18 cellular contexts compared by ENCODE assay signal in genomic region chr12:6030081-6030480, GRCh38.
DNase-seq lines count a peak whose midpoint lies in the region; ATAC-seq, FAIRE-seq and TF ChIP-seq lines count a peak whose summit lies in the region.
"Had no signal": no experiment of that assay in that cellular context is flagged by ENCODE, and none has a peak within 500 bp of the region (broad histone marks: within the 10 kb centered on the region; RNA-seq: fewer than 3 reads in every experiment).

No MANE protein-coding gene starts in this region.

- no peak overlapping the region for H2AK5ac ChIP-seq in H9 (ENCODE audit: insufficient read length, low read length)

- H3K9me3 ChIP-seq in A549 (0 out of 3 replicates have a peak, but pooled peaks cover 5% of the 10 kb centered on the region), H9 (ENCODE audit: control insufficient read depth, low read depth, low read length) (no peaks in the 10 kb centered on the region), endodermal cell (ENCODE audit: control insufficient read depth, low read length) (peaks cover 18% of the 10 kb centered on the region)

- H3K4me1 ChIP-seq in A549 (no peaks in the 10 kb centered on the region), H9 (ENCODE audit: insufficient read depth, low read length) (no peaks in the 10 kb centered on the region), endodermal cell (ENCODE audit: control insufficient read depth, insufficient read depth, low read length) (no peaks in the 10 kb centered on the region)

- TF ChIP-seq POLR2A in A549 (IDR thresholded peaks at IDR 0.05; ENCODE audit: low read length), result no peak

- TF ChIP-seq EP300 in A549 (IDR thresholded peaks at IDR 0.05), result no peak

- peaks cover 52% of the 10 kb centered on the region for H3K36me3 ChIP-seq in endodermal cell (ENCODE audit: control insufficient read depth, insufficient read depth, low read length)

- H3K9me3 Mint-ChIP-seq in H9, result peaks cover 9 to 10% of the 10 kb centered on the region in 2 experiments; a peak in 3 of 5 replicates
- H3K9me3 Mint-ChIP-seq in endodermal cell, result peaks cover 24% of the 10 kb centered on the region

- no peak overlapping the region for H2BK120ac ChIP-seq in H9 (ENCODE audit: low read depth, low read length, poor library complexity, severe bottlenecking)

- H3K23me2 ChIP-seq in H9 (ENCODE audit: insufficient read length, low read depth, low read length, poor library complexity, severe bottlenecking), result no peaks in the 10 kb centered on the region

- no peak overlapping the region for H2BK20ac ChIP-seq in H9 (ENCODE audit: low read depth, low read length, poor library complexity, severe bottlenecking)

- H3K4me1 Mint-ChIP-seq in H9, result peaks cover 0 to 7% of the 10 kb centered on the region in 2 experiments; a peak in 1 of 4 replicates
- no peaks in the 10 kb centered on the region for H3K4me1 Mint-ChIP-seq in endodermal cell
- H3K4me1 Mint-ChIP-seq: CD14-positive monocyte, IgD-negative memory B cell had no signal

- DNase-seq in A549 (ENCODE audit: low read depth in 1 of 2, low spot score in 1 of 2) (no peak), H9 (peak; percentile 21), endodermal cell (peak; percentile 35), islet precursor cell (peak; percentile 41), ACHN (no peak), NCI-H526 (lab: John Stamatoyannopoulos, UW) (no peak), hypothalamus (lab: John Stamatoyannopoulos, UW) (no peak)
- DNase-seq: COR-L47, DMS153, DMS79 treated with DMSO at 0.1 percent for 48 hours, EL had no signal

- H3K27me3 Mint-ChIP-seq in H9 (ENCODE audit: low read depth), result peaks cover 4% of the 10 kb centered on the region
- H3K27me3 Mint-ChIP-seq in endodermal cell (ENCODE audit: insufficient read depth), result no peaks in the 10 kb centered on the region

- POLR2A ChIA-PET in A549 (lab: Yijun Ruan, JAX), result no interaction called here

- no peak overlapping the region for H3K4me3 ChIP-seq in A549
- H3K4me3 ChIP-seq in endodermal cell (ENCODE audit: low read length), result no peak overlapping the region

- H3K27me3 ChIP-seq in H9 (ENCODE audit: insufficient read depth, low read length) (no peaks in the 10 kb centered on the region), endodermal cell (ENCODE audit: control insufficient read depth, insufficient read depth, low read length, poor library complexity, severe bottlenecking) (no peaks in the 10 kb centered on the region)

- H3K4ac ChIP-seq in H9 (ENCODE audit: low read depth, low read length), result no peak overlapping the region

- H2AFZ ChIP-seq in H9 (ENCODE audit: low read length), result no peak overlapping the region

- H2BK15ac ChIP-seq in H9 (ENCODE audit: low read depth, low read length), result no peak overlapping the region

- H3K27ac Mint-ChIP-seq in H9 (no peak overlapping the region), endodermal cell (no peak overlapping the region)
- H3K27ac Mint-ChIP-seq: CD14-positive monocyte; CD8-positive, alpha-beta T cell; IgD-negative memory B cell had no signal

- FAIRE-seq in A549 (lab: Jason Lieb, UNC), result no peak
- FAIRE-seq: A204.1, D721Med, G401.6, GM12891 had no signal

- H3K9ac ChIP-seq in H9 (ENCODE audit: extremely low read depth, insufficient read length, low read length), result no peak overlapping the region
- H3K9ac ChIP-seq in endodermal cell (ENCODE audit: extremely low read depth, low read length, poor library complexity, severe bottlenecking), result no peak overlapping the region

- no peak overlapping the region for H2BK5ac ChIP-seq in H9 (ENCODE audit: insufficient read length, low read length)

- H3K18ac ChIP-seq in H9 (ENCODE audit: insufficient read length, low read depth, low read length), result no peak overlapping the region

- TF ChIP-seq CTCF in A549 (IDR thresholded peaks at IDR 0.05) (no peak), H9 (conservative IDR thresholded peaks at IDR 0.05) (no peak), endodermal cell (conservative IDR thresholded peaks at IDR 0.05) (no peak)

- TF ChIP-seq RAD21 in A549 (conservative IDR thresholded peaks at IDR 0.05 in 1 of 2, IDR thresholded peaks at IDR 0.05 in 1 of 2), result no peak

- H3K56ac ChIP-seq in H9 (ENCODE audit: insufficient read length, low read depth, low read length), result no peak overlapping the region

- H3K79me1 ChIP-seq in H9 (ENCODE audit: insufficient read depth, low read depth, low read length, poor library complexity, severe bottlenecking), result no peaks in the 10 kb centered on the region

- CTCF ChIA-PET in A549 (lab: Yijun Ruan, JAX), result interaction anchor here (2.2 to 15.4 kb wide), 2 partner anchors 9 to 40 kb away, joined by 8 to 361 read pairs; no protein-coding TSS in a partner anchor

- H3K23ac ChIP-seq in H9 (ENCODE audit: insufficient read length, low read depth, low read length), result no peak overlapping the region

- H3K4me3 Mint-ChIP-seq in H9 (no peak overlapping the region), endodermal cell (no peak overlapping the region)
- H3K4me3 Mint-ChIP-seq: CD14-positive monocyte; CD8-positive, alpha-beta T cell; IgD-negative memory B cell had no signal

- WGBS in A549 (ENCODE audit: missing lambda C conversion rate), result 56% methylated on average over 3 of the region's 3 CpGs
- no CpG with 5 or more reads among the region's 3 CpGs for WGBS in H9 (ENCODE audit: extremely low coverage, insufficient read length, low lambda C conversion rate)
- 79 to 94% methylated on average over 3 of the region's 3 CpGs for WGBS in endodermal cell (ENCODE audit: insufficient coverage in 1 of 2, insufficient read length in 1 of 2), 2 experiments

- no peaks in the 10 kb centered on the region for H4K20me1 ChIP-seq in H9 (ENCODE audit: control insufficient read depth, insufficient read depth, insufficient read length)

- no peak overlapping the region for H3K14ac ChIP-seq in H9 (ENCODE audit: insufficient read depth, low read length)

- in situ Hi-C loops in ACHN (cut with HindIII; ENCODE audit: low pct_ligation_motif_present, low pct_unique_long_range_greater_than_20kb, low sequenced_read_pairs), result no loop called here

- no peak overlapping the region for H3K27ac ChIP-seq in A549
- H3K27ac ChIP-seq in H9 (ENCODE audit: insufficient read length, low read depth, low read length), result no peak overlapping the region
- no peak overlapping the region for H3K27ac ChIP-seq in endodermal cell (ENCODE audit: low read depth, low read length)

- ATAC-seq in A549, result no peak
- ATAC-seq: CD8-positive, alpha-beta T cell had no signal

- H3K36me3 Mint-ChIP-seq in H9 (ENCODE audit: insufficient read depth in 1 of 3, low read depth in 3 of 3) (peaks cover 0 to 8% (median 0%) of the 10 kb centered on the region in 3 experiments; a peak in 4 of 7 replicates), endodermal cell (ENCODE audit: low read depth) (peaks cover 94% of the 10 kb centered on the region)
- H3K36me3 Mint-ChIP-seq: CD14-positive monocyte; CD8-positive, alpha-beta T cell; IgD-negative memory B cell had no signal

- H4K91ac ChIP-seq in H9 (ENCODE audit: insufficient read length, low read depth, low read length), result no peak overlapping the region

- H3K4me2 ChIP-seq in A549, result no peak overlapping the region
- no peak overlapping the region for H3K4me2 ChIP-seq in H9 (ENCODE audit: insufficient read depth, insufficient read length, low read length)

- H4K8ac ChIP-seq in H9 (replicated peaks; ENCODE audit: insufficient read length, low read depth, low read length), result no peak overlapping the region

- H2BK12ac ChIP-seq in H9 (ENCODE audit: insufficient read length, low read depth, low read length), result no peak overlapping the region

- no peak overlapping the region for H3T11ph ChIP-seq in H9 (ENCODE audit: low read length)

- no peak overlapping the region for H4K5ac ChIP-seq in H9 (ENCODE audit: insufficient read length, low read depth, low read length)

- H3K79me2 ChIP-seq in H9 (ENCODE audit: insufficient read depth, low read length), result no peaks in the 10 kb centered on the region

TF ChIP-seq in A549, 52 proteins besides CTCF, POLR2A, EP300 and RAD21:
- TF ChIP-seq MAFK (IDR thresholded peaks at IDR 0.05; ENCODE audit: partially characterized antibody), result peak; percentile 90
- TF ChIP-seq CBX2 (IDR thresholded peaks at IDR 0.05; ENCODE audit: borderline replicate concordance, low read depth), result no peak

Comparison
In these comparisons a context has a peak if more than half of its experiments do, and no peak if none do; other contexts are left out.
1. DNase-seq: peak in H9 (single experiment), endodermal cell (single experiment) and islet precursor cell (single experiment); none in A549 (0 of 2), ACHN (single experiment), NCI-H526 (0 of 2) and hypothalamus (0 of 51).